ENCODE assay signal across 14 cellular contexts in genomic region chr1:169150631-169151337, GRCh38. TPM values are rescaled to one million over a fixed set of nuclear protein-coding genes. Genes with fewer than 3 reads are reported as not detected.
DNase-seq lines count a peak whose midpoint lies in the region; ATAC-seq and TF ChIP-seq lines count a peak whose summit lies in the region.
"Had no signal": no experiment of that assay in that cellular context is flagged by ENCODE, and none has a peak within 500 bp of the region (broad histone marks: within the 10 kb centered on the region; RNA-seq: fewer than 3 reads in every experiment).

No MANE protein-coding gene starts in this region.

- no peak for DNase-seq in right cardiac atrium
- no peak for DNase-seq in Right ventricle myocardium inferior (ENCODE audit: missing footprints)
- no peak for DNase-seq in left colon
- peak; percentile 68 for DNase-seq in posterior vena cava (ENCODE audit: low spot score)
- no peak for DNase-seq in NCI-H1105 treated with DMSO at 0.1 percent for 48 hours (lab: John Stamatoyannopoulos, UW)
- DNase-seq in sigmoid colon = no peak
- DNase-seq: 8988T; CD8-positive, alpha-beta T cell; DMS79 treated with DMSO at 0.1 percent for 48 hours; GF-D8 had no signal

- H3K4me3 ChIP-seq in right cardiac atrium (ENCODE audit: low read length) (no peak overlapping the region), sigmoid colon (no peak overlapping the region)
- H3K4me3 ChIP-seq: BLaER1 treated with 17β-estradiol and CSF1 and Interleukin-3, amounts not matched to agents 10 nM and 100 nM; HAP-1 had no signal

- intact Hi-C loops in right cardiac atrium (cut with DNase I) (no loop called here), Right ventricle myocardium inferior (cut with DNase I) (no loop called here), left colon (cut with DNase I, micrococcal nuclease) (no loop called here), posterior vena cava (cut with DNase I) (no loop called here), sigmoid colon (cut with DNase I) (no loop called here)

- H3K36me3 ChIP-seq in sigmoid colon = no peaks in the 10 kb centered on the region
- H3K36me3 ChIP-seq: BLaER1 treated with 17β-estradiol and CSF1 and Interleukin-3, amounts not matched to agents 10 nM and 100 nM; HAP-1 had no signal

- H3K27me3 ChIP-seq in right cardiac atrium (ENCODE audit: control insufficient read depth, insufficient read depth) (no peaks in the 10 kb centered on the region), sigmoid colon (no peaks in the 10 kb centered on the region)
- H3K27me3 ChIP-seq: BLaER1 treated with 17β-estradiol and CSF1 and Interleukin-3, amounts not matched to agents 10 nM and 100 nM had no signal

- WGBS in right cardiac atrium = 86% methylated on average over 4 of the region's 4 CpGs
- WGBS in sigmoid colon, 2 donors = 19 to 68% methylated on average over 4 of the region's 4 CpGs

- ATAC-seq in right cardiac atrium (peak; percentile 16 to 31), Right ventricle myocardium inferior (no peak), left colon (peak; percentile 87), GM19463 (IDR thresholded peaks at IDR 0.05; ENCODE audit: unreplicated experiment) (no peak), GM18520 (IDR thresholded peaks at IDR 0.05; ENCODE audit: unreplicated experiment) (no peak)
- ATAC-seq: CD8-positive, alpha-beta T cell had no signal

- no peak overlapping the region for H3K27ac ChIP-seq in right cardiac atrium (ENCODE audit: low read length)
- no peak overlapping the region for H3K27ac ChIP-seq in sigmoid colon
- H3K27ac ChIP-seq: BLaER1 treated with 17β-estradiol and CSF1 and Interleukin-3, amounts not matched to agents 10 nM and 100 nM had no signal

- no peak for TF ChIP-seq EP300 in sigmoid colon (IDR thresholded peaks at IDR 0.05)

- TF ChIP-seq CTCF in sigmoid colon (IDR thresholded peaks at IDR 0.05) = no peak

- TF ChIP-seq POLR2A in sigmoid colon (IDR thresholded peaks at IDR 0.05) = no peak

- H3K9me3 ChIP-seq in right cardiac atrium (ENCODE audit: control insufficient read depth, low read length) (no peaks in the 10 kb centered on the region), sigmoid colon (no peaks in the 10 kb centered on the region)
- H3K9me3 ChIP-seq: BLaER1 treated with 17β-estradiol and CSF1 and Interleukin-3, amounts not matched to agents 10 nM and 100 nM; HAP-1 had no signal

- H3K4me1 ChIP-seq in right cardiac atrium (ENCODE audit: control insufficient read depth, insufficient read depth, low read length) = peaks cover 1% of the 10 kb centered on the region
- peaks cover 0 to 6% (median 2%) of the 10 kb centered on the region in 4 donors for H3K4me1 ChIP-seq in sigmoid colon
- H3K4me1 ChIP-seq: BLaER1 treated with 17β-estradiol and CSF1 and Interleukin-3, amounts not matched to agents 10 nM and 100 nM; HAP-1 had no signal

RNA-seq across cellular contexts. Expression of gene ATP1B1, which starts 44.3 kb away (rescaled TPM):
- total RNA-seq in right cardiac atrium (100 to 1,000 TPM; 222 to 294 (median 268) TPM), Right ventricle myocardium inferior (335 TPM), left colon (100 to 1,000 TPM; 697 to 795 TPM), posterior vena cava (10 to 100 TPM; 17.2 to 20.8 TPM), sigmoid colon (100 to 1,000 TPM in 3 of 4 donors, 10 to 100 TPM in 1; 92.4 to 118 (median 109) TPM)
- polyA plus RNA-seq in right cardiac atrium (189 TPM), sigmoid colon (100 to 1,000 TPM in 1 of 3 donors, 10 to 100 TPM in 2; 54.7 to 259 (median 79.1) TPM)

Comparison
In these comparisons a context has a peak if more than half of its experiments do, and no peak if none do; other contexts are left out.
1. ATAC-seq: peak in right cardiac atrium (2 of 2) and left colon (single experiment); none in Right ventricle myocardium inferior (single experiment), GM19463 (single experiment) and GM18520 (single experiment).
2. RNA of gene ATP1B1, which starts 44.3 kb away (total RNA-seq): 697 to 795 TPM in left colon, 335 TPM in Right ventricle myocardium inferior (single experiment), 222 to 294 TPM in right cardiac atrium and 92.4 to 118 TPM in sigmoid colon; 17.2 to 20.8 TPM in posterior vena cava; every median in the first group is over 4 times any median in the second.